Comparison of ENCODE assay signal across 22 cellular contexts in the genomic region with DNA sequence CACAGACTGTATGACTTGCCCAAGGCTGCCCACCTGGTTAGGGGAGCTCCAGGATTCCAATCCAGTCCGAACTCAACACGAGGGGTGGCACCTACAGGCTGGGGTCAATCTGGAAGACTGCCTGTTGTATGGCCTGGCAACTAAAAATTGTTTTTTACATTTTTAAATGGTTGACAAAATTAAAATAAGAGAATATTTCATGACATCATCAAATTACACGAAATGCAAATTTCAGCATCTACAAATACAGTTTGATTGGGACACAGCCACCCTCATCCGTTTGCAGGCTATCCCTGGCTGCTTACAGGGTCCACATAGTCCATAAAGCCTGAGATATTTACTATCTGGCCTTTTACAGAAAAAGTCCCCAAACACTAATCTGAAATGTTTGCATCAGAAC.
"Had no signal": no experiment of that assay in that cellular context is flagged by ENCODE, and none has a peak within 500 bp of the region (broad histone marks: within the 10 kb centered on the region; RNA-seq: fewer than 3 reads in every experiment).

No MANE protein-coding gene starts in this region.

- H3K27ac ChIP-seq: neural progenitor cell, ovary, parathyroid adenoma, psoas muscle, skin epidermis, stomach, thoracic aorta, tibial artery, transverse colon, upper lobe of right lung, uterus had no signal

- H3K79me2 ChIP-seq: parathyroid adenoma had no signal

- H3K4me2 ChIP-seq: neural progenitor cell had no signal

- H3K9ac ChIP-seq: neural progenitor cell, parathyroid adenoma had no signal

- H3K4me1 ChIP-seq: neural progenitor cell, parathyroid adenoma, psoas muscle, transverse colon, uterus had no signal

- H3K36me3 ChIP-seq: neural progenitor cell, ovary, stomach, thoracic aorta, tibial artery, transverse colon, upper lobe of right lung, uterus had no signal

- H2AFZ ChIP-seq: neural progenitor cell, parathyroid adenoma had no signal

- H3K4me3 ChIP-seq: neural progenitor cell, ovary, psoas muscle, skin epidermis, stomach, thoracic aorta, tibial artery, transverse colon, upper lobe of right lung, uterus had no signal

- DNase-seq: naive thymus-derived CD4-positive, alpha-beta T cell; natural killer cell; occipital lobe; ovary; posterior cingulate gyrus; psoas muscle; stimulated activated CD4-positive, alpha-beta T cell treated with anti-CD3 and anti-CD28 coated beads, Interleukin-15, amount 100 ng/mL, for 24 hours; stimulated activated CD4-positive, alpha-beta T cell treated with anti-CD3 and anti-CD28 coated beads, Interleukin-2, amount 100 ng/mL, for 24 hours; stimulated activated CD4-positive, alpha-beta T cell treated with anti-CD3 and anti-CD28 coated beads, Interleukin-2, amount 100 ng/mL, for 48 hours; stimulated activated CD4-positive, alpha-beta T cell treated with anti-CD3 and anti-CD28 coated beads, Interleukin-4, amount 100 ng/mL, for 24 hours; stimulated activated naive B cell treated with anti-CD40 and anti-IgM and Interleukin-4, amounts not matched to agents 10 μg/mL and 1 μg/mL and 100 μg/mL, for 72 hours; stimulated activated naive CD4-positive, alpha-beta T cell treated with Interleukin-2 at 50 U/mL for 16 hours; stomach; tibial artery; transverse colon; upper lobe of right lung; uterus had no signal

- H3K27me3 ChIP-seq: neural progenitor cell, ovary, stomach, tibial artery, transverse colon, upper lobe of right lung, uterus had no signal

- H3K9me3 ChIP-seq: ovary, thoracic aorta, tibial artery, upper lobe of right lung, uterus had no signal

- ATAC-seq: naive thymus-derived CD4-positive, alpha-beta T cell; natural killer cell; psoas muscle; stimulated activated effector memory CD8-positive, alpha-beta T cell treated with anti-CD3 and anti-CD28 coated beads, Interleukin-12 subunit alpha, Interleukin-12 subunit beta, amount 100 ng/mL, for 72 hours; stimulated activated naive B cell treated with anti-CD40 and anti-IgM and Interleukin-4, amounts not matched to agents 10 μg/mL and 1 μg/mL and 100 μg/mL, for 72 hours had no signal
